Comparison of ENCODE assay signal across 9 cellular contexts in the genomic region with DNA sequence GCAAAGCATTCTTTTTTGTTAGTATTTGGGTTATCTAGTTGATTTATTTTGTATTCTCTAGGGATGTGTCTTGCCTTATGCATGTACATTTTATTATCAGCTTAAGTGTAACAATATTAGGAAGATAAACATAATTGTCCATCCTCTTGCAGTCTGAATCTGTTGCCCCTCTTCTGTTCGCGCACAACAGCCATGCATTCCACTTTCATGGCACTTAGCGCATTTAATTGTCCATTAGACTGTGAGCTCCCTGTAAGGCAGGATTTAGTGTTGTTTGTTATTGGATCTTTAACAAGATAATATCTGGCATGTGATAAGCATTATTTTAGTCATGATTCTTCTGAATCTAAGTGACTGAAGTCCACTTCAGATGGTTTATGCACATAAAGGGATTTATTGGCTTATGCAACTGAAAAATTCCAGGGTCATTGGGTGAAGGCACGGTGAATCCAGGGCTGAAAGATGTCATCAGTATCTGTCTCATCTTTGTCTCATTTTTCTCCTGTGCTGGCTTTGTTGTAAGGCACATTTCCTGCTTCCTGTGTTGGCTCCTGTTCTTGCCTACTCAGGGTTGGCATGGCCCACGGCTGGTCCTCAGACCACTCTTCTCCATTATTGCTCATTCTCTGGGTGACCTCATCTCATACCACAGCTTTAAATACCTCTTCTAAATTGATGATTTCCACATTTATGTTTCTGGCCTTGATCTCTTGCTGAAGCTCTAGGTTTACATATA. TPM values are rescaled to one million over a fixed set of nuclear protein-coding genes. Genes with fewer than 3 reads are reported as not detected.
DNase-seq lines count a peak whose midpoint lies in the region; FAIRE-seq and TF ChIP-seq lines count a peak whose summit lies in the region.
"Had no signal": no experiment of that assay in that cellular context is flagged by ENCODE, and none has a peak within 500 bp of the region (broad histone marks: within the 10 kb centered on the region; RNA-seq: fewer than 3 reads in every experiment).

No MANE protein-coding gene starts in this region.

- H3K4me3 ChIP-seq in HAP-1 = no peak overlapping the region
- no peak overlapping the region for H3K4me3 ChIP-seq in bronchial epithelial cell (ENCODE audit: low read depth, low read length)
- H3K4me3 ChIP-seq in parathyroid adenoma (ENCODE audit: low read depth, low read length) = no peak overlapping the region
- no peak overlapping the region for H3K4me3 ChIP-seq in testis

- intact Hi-C loops in testis (cut with DNase I; ENCODE audit: low total_unique reads) = no loop called here

- peak; percentile 36 to 45 for DNase-seq in HAP-1 (ENCODE audit: low spot score in 2 of 2)
- peak; percentile 40 for DNase-seq in NCI-H2227 (lab: John Stamatoyannopoulos, UW; ENCODE audit: unreplicated experiment)
- peak; percentile 69 for DNase-seq in bronchial epithelial cell (ENCODE audit: low read depth)
- DNase-seq in testis = no peak
- DNase-seq in NOMO-1 (lab: John Stamatoyannopoulos, UW; ENCODE audit: unreplicated experiment in 2 of 2) = no peak
- DNase-seq in stimulated activated CD4-positive, alpha-beta T cell treated with anti-CD3 and anti-CD28 coated beads, Interleukin-15, amount 100 ng/mL, for 24 hours = no peak
- DNase-seq: effector CD4-positive, alpha-beta T cell; naive thymus-derived CD4-positive, alpha-beta T cell had no signal

- FAIRE-seq in bronchial epithelial cell (lab: Jason Lieb, UNC) = no peak

- WGBS in testis, 2 donors = 73 to 82% methylated on average over 5 of the region's 5 CpGs

- H3K36me3 ChIP-seq in HAP-1 (replicated peaks) (peaks cover 30% of the 10 kb centered on the region), bronchial epithelial cell (ENCODE audit: control insufficient read depth, insufficient read depth, low read length) (peaks cover 2% of the 10 kb centered on the region), parathyroid adenoma (ENCODE audit: control insufficient read depth, insufficient read depth, low read length) (no peaks in the 10 kb centered on the region), testis (ENCODE audit: low read depth, missing control alignments) (no peaks in the 10 kb centered on the region)

- H3K9ac ChIP-seq in parathyroid adenoma = no peak overlapping the region

- H3K4me1 ChIP-seq in HAP-1 (peaks cover 13% of the 10 kb centered on the region), parathyroid adenoma (peaks cover 10% of the 10 kb centered on the region), testis (peaks cover 7% of the 10 kb centered on the region)

- no peaks in the 10 kb centered on the region for H3K79me2 ChIP-seq in parathyroid adenoma

- no peak for TF ChIP-seq POLR2A in testis (IDR thresholded peaks at IDR 0.05)

- H3K27me3 ChIP-seq in HAP-1 (ENCODE audit: low read depth) = no peaks in the 10 kb centered on the region
- H3K27me3 ChIP-seq in bronchial epithelial cell (ENCODE audit: control insufficient read depth, insufficient read depth, low read length) = no peaks in the 10 kb centered on the region
- no peaks in the 10 kb centered on the region for H3K27me3 ChIP-seq in parathyroid adenoma (ENCODE audit: control insufficient read depth, insufficient read depth, low read length)
- H3K27me3 ChIP-seq in testis = no peaks in the 10 kb centered on the region

- no peak overlapping the region for H2AFZ ChIP-seq in parathyroid adenoma

- in situ Hi-C loops in HAP-1 (cut with MboI; ENCODE audit: low sequenced_read_pairs) = no loop called here

- H3K9me3 ChIP-seq in HAP-1 = no peaks in the 10 kb centered on the region
- H3K9me3 ChIP-seq in parathyroid adenoma (ENCODE audit: control insufficient read depth, low read length) = no peaks in the 10 kb centered on the region
- no peaks in the 10 kb centered on the region for H3K9me3 ChIP-seq in testis

- H3K4me2 ChIP-seq in parathyroid adenoma (ENCODE audit: low read length) = no peak overlapping the region

- H3K27ac ChIP-seq in parathyroid adenoma (peak overlapping the region; percentile 1), testis (no peak overlapping the region)

- TF ChIP-seq CTCF in bronchial epithelial cell (IDR thresholded peaks at IDR 0.05; ENCODE audit: insufficient read depth, low read length, severe bottlenecking) (no peak), parathyroid adenoma (IDR thresholded peaks at IDR 0.05) (no peak), testis (IDR thresholded peaks at IDR 0.05) (no peak)

RNA-seq across cellular contexts. Expression of a gene that starts 37.5 kb away (rescaled TPM):
- total RNA-seq in bronchial epithelial cell (69.4 and 81.9 TPM in 2 replicates), testis (100 to 1,000 TPM; 171 to 176 TPM)
- polyA plus RNA-seq in testis (ENCODE audit: insufficient read depth, low read depth, low replicate concordance) = 204 TPM

Comparison
In these comparisons a context has a peak if more than half of its experiments do, and no peak if none do; other contexts are left out.
1. DNase-seq: peak in HAP-1 (2 of 2), NCI-H2227 (single experiment) and bronchial epithelial cell (single experiment); none in testis (single experiment), NOMO-1 (0 of 2) and stimulated activated CD4-positive, alpha-beta T cell treated with anti-CD3 and anti-CD28 coated beads, Interleukin-15, amount 100 ng/mL, for 24 hours (single experiment).